20 cellular contexts compared by ENCODE assay signal in the genomic region with DNA sequence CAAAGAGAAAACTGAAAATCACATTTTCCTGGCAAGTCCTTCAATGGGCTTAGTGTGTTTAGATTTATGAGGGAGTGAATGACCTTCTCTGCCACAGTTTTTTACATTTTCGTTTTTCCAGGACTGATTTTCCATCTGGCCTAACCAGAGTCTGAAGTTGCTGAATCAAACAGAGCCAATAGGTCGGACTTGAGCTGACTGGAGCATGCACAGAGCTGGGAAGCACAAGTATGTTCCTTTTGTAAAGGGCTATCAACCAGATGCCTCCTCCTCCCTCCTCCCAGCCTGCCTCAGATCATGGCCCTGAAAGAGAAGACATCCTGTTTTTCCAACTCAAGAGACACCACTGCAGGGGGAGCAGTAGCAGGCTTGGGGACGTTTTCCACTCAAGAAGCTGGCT.
A peak's percentile ranks its signal among the peaks of the same experiment; 100 is the strongest.
DNase-seq lines count a peak whose midpoint lies in the region; ATAC-seq and TF ChIP-seq lines count a peak whose summit lies in the region.
"Had no signal": no experiment of that assay in that cellular context is flagged by ENCODE, and none has a peak within 500 bp of the region (broad histone marks: within the 10 kb centered on the region; RNA-seq: fewer than 3 reads in every experiment).

No MANE protein-coding gene starts in this region.

- ATAC-seq in aorta (ENCODE audit: low FRiP score) (peak; percentile 38), HG03442 (IDR thresholded peaks at IDR 0.05; ENCODE audit: unreplicated experiment) (no peak), GM18909 (IDR thresholded peaks at IDR 0.05; ENCODE audit: poor library complexity, unreplicated experiment) (no peak)

- no peaks in the 10 kb centered on the region for H3K79me2 ChIP-seq in neural progenitor cell (ENCODE audit: low read depth)

- H3K4me3 Mint-ChIP-seq in neural progenitor cell, result no peak overlapping the region
- H3K4me3 Mint-ChIP-seq: CD4-positive, alpha-beta memory T cell had no signal

- no peak for TF ChIP-seq POLR2A in esophagus squamous epithelium (IDR thresholded peaks at IDR 0.05)

- H3K9me3 ChIP-seq in neural progenitor cell (ENCODE audit: low read depth) (no peaks in the 10 kb centered on the region), aorta (ENCODE audit: control insufficient read depth, low read length) (no peaks in the 10 kb centered on the region), esophagus squamous epithelium (no peaks in the 10 kb centered on the region)
- H3K9me3 ChIP-seq: BLaER1 treated with 17β-estradiol and CSF1 and Interleukin-3, amounts not matched to agents 10 nM and 100 nM; Caco-2 had no signal

- DNase-seq in amniotic epithelial cell (ENCODE audit: low read depth) (peak; percentile 15), fibroblast of villous mesenchyme (ENCODE audit: low read depth) (peak; percentile 47), neural progenitor cell (ENCODE audit: low spot score) (no peak), aorta (no peak), esophagus squamous epithelium (lab: John Stamatoyannopoulos, UW) (no peak)
- DNase-seq: Caco-2; CD4-positive, alpha-beta memory T cell; GDM1; Karpas-422; MV-4-11; NCI-H1105 treated with DMSO at 0.1 percent for 48 hours; NCI-H2029 treated with DMSO at 0.1 percent for 48 hours; NCI-H226; NCI-H510A treated with DMSO at 0.1 percent for 48 hours; NCI-H748 treated with DMSO at 0.1 percent for 48 hours; PC-9; SIG-M5 had no signal

- no peaks in the 10 kb centered on the region for H3K36me3 Mint-ChIP-seq in neural progenitor cell
- H3K36me3 Mint-ChIP-seq: CD4-positive, alpha-beta memory T cell had no signal

- H3K36me3 ChIP-seq in neural progenitor cell (no peaks in the 10 kb centered on the region), aorta (ENCODE audit: control insufficient read depth in 1 of 2, insufficient read depth in 2 of 2, low read length in 1 of 2) (no peaks in the 10 kb centered on the region), esophagus squamous epithelium (no peaks in the 10 kb centered on the region)
- H3K36me3 ChIP-seq: BLaER1 treated with 17β-estradiol and CSF1 and Interleukin-3, amounts not matched to agents 10 nM and 100 nM had no signal

- no peak overlapping the region for H3K9ac ChIP-seq in neural progenitor cell
- H3K9ac ChIP-seq: BLaER1 treated with 17β-estradiol and CSF1 and Interleukin-3, amounts not matched to agents 10 nM and 100 nM had no signal

- peak overlapping the region; percentile 43 for H3K27ac Mint-ChIP-seq in neural progenitor cell
- H3K27ac Mint-ChIP-seq: CD4-positive, alpha-beta memory T cell had no signal

- 5 to 6% methylated on average over 3 of the region's 3 CpGs for WGBS in aorta, 2 donors
- WGBS in esophagus squamous epithelium, 2 donors, result 35 to 39% methylated on average over 2 of the region's 3 CpGs

- H3F3A ChIP-seq in neural progenitor cell (ENCODE audit: low read depth), result peaks cover 9% of the 10 kb centered on the region

- TF ChIP-seq CTCF in fibroblast of villous mesenchyme (IDR thresholded peaks at IDR 0.05; ENCODE audit: insufficient read depth, low read depth, low read length) (no peak), neural progenitor cell (IDR thresholded peaks at IDR 0.05) (no peak), esophagus squamous epithelium (IDR thresholded peaks at IDR 0.05) (no peak)

- H3K4me2 ChIP-seq in neural progenitor cell, result no peak overlapping the region
- H3K4me2 ChIP-seq: BLaER1 treated with 17β-estradiol and CSF1 and Interleukin-3, amounts not matched to agents 10 nM and 100 nM; PC-9 had no signal

- H3K4me1 ChIP-seq in neural progenitor cell (peaks cover 23% of the 10 kb centered on the region), aorta (ENCODE audit: control insufficient read depth in 1 of 2, insufficient read depth in 2 of 2, low read length in 2 of 2) (peaks cover 0 to 12% of the 10 kb centered on the region in 2 donors), esophagus squamous epithelium (peaks cover 0 to 3% (median 0%) of the 10 kb centered on the region in 3 donors)
- H3K4me1 ChIP-seq: BLaER1 treated with 17β-estradiol and CSF1 and Interleukin-3, amounts not matched to agents 10 nM and 100 nM; Caco-2 had no signal

- H3K4me3 ChIP-seq in fibroblast of villous mesenchyme (ENCODE audit: low read depth, low read length), result no peak overlapping the region
- no peak overlapping the region for H3K4me3 ChIP-seq in neural progenitor cell
- H3K4me3 ChIP-seq in aorta (ENCODE audit: low read length in 2 of 2), result no peak overlapping the region
- no peak overlapping the region for H3K4me3 ChIP-seq in esophagus squamous epithelium
- H3K4me3 ChIP-seq: BLaER1 treated with 17β-estradiol and CSF1 and Interleukin-3, amounts not matched to agents 10 nM and 100 nM; PC-9 had no signal

- H3K9me3 Mint-ChIP-seq in neural progenitor cell, result no peaks in the 10 kb centered on the region

- intact Hi-C loops in aorta (cut with DNase I) (loop anchor here in 1 of 2 donors (10.0 kb wide), 1 partner anchor 132 kb away; no protein-coding TSS in a partner anchor), esophagus squamous epithelium (cut with DNase I) (no loop called here)

- peaks cover 48% of the 10 kb centered on the region for H3K4me1 Mint-ChIP-seq in neural progenitor cell
- H3K4me1 Mint-ChIP-seq: CD4-positive, alpha-beta memory T cell had no signal

- H3K27me3 ChIP-seq in neural progenitor cell (no peaks in the 10 kb centered on the region), aorta (ENCODE audit: control insufficient read depth in 1 of 2, insufficient read depth in 2 of 2, low read length in 1 of 2) (no peaks in the 10 kb centered on the region), esophagus squamous epithelium (no peaks in the 10 kb centered on the region)
- H3K27me3 ChIP-seq: BLaER1 treated with 17β-estradiol and CSF1 and Interleukin-3, amounts not matched to agents 10 nM and 100 nM had no signal

- H4K20me1 ChIP-seq in neural progenitor cell (ENCODE audit: low read depth), result no peaks in the 10 kb centered on the region
- H4K20me1 ChIP-seq: BLaER1 treated with 17β-estradiol and CSF1 and Interleukin-3, amounts not matched to agents 10 nM and 100 nM had no signal

- H2AFZ ChIP-seq in neural progenitor cell (replicated peaks), result no peak overlapping the region
- H2AFZ ChIP-seq: PC-9 had no signal

- H3K27ac ChIP-seq in neural progenitor cell, result no peak overlapping the region
- peak overlapping the region in 1 of 2 donors; percentile 84 for H3K27ac ChIP-seq in aorta (ENCODE audit: low read depth in 1 of 2, low read length in 2 of 2)
- H3K27ac ChIP-seq in esophagus squamous epithelium, result peak overlapping the region in 1 of 4 donors; percentile 57
- H3K27ac ChIP-seq: BLaER1 treated with 17β-estradiol and CSF1 and Interleukin-3, amounts not matched to agents 10 nM and 100 nM; PC-9 had no signal

- H3K27me3 Mint-ChIP-seq in neural progenitor cell (ENCODE audit: insufficient read depth, low read depth), result peaks cover 2% of the 10 kb centered on the region

Comparison
In these comparisons a context has a peak if more than half of its experiments do, and no peak if none do; other contexts are left out.
1. DNase-seq: peak in amniotic epithelial cell (single experiment) and fibroblast of villous mesenchyme (single experiment); none in neural progenitor cell (single experiment), aorta (0 of 2) and esophagus squamous epithelium (single experiment).